In the genomic region with DNA sequence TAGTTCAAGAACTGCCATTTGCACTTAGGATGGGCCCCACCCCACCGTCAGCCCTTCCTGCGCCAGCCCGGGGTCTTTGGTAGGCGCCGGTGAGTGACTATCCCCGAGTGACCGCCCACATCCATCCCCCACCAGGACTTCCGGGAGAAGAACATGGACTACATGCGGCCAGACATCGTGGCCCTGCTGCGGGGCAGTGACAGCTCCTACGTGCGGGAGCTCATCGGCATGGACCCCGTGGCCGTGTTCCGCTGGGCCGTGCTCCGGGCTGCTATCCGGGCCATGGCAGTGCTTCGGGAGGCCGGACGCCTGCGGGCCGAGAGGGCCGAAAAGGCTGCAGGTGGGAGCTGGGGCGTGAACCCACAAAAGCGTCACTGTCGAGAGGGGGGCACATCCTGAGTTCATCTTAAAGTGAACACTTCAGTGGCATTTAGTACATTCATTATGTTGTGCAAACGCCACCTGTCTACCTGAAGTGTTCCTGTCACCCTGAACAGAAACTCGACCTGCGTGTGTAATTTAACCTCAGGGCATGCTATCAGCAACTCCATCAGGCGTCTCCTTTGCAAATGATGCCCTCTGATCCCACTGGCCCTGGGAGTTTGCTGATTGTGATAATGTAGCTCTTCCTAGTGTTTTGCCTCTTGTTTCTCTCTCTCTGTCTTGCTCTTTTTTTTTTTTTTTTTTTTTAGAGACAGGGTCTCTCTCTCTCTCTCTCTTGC, we compare ENCODE assay signal across 1 cellular context.
TF ChIP-seq lines count a peak whose summit lies in the region.

No MANE protein-coding gene starts in this region.

TF ChIP-seq in K562, 482 proteins besides CTCF, POLR2A, EP300 and RAD21:
- TF ChIP-seq HMGN3 (IDR thresholded peaks at IDR 0.05; ENCODE audit: borderline replicate concordance, extremely low read depth, insufficient read length, low read depth, low read length) (no peak), POLR2G (IDR thresholded peaks at IDR 0.05; ENCODE audit: low read depth, low read length) (peak; percentile 51), RCOR1 (IDR thresholded peaks at IDR 0.05; ENCODE audit: borderline replicate concordance in 1 of 2, low read depth in 2 of 2, low read length in 2 of 2) (no peak), ZNF830 (CRISPR knock-in tag; IDR thresholded peaks at IDR 0.05) (no peak), CBFA2T2 (conservative IDR thresholded peaks at IDR 0.05) (no peak)
- TF ChIP-seq, protein P1, sequence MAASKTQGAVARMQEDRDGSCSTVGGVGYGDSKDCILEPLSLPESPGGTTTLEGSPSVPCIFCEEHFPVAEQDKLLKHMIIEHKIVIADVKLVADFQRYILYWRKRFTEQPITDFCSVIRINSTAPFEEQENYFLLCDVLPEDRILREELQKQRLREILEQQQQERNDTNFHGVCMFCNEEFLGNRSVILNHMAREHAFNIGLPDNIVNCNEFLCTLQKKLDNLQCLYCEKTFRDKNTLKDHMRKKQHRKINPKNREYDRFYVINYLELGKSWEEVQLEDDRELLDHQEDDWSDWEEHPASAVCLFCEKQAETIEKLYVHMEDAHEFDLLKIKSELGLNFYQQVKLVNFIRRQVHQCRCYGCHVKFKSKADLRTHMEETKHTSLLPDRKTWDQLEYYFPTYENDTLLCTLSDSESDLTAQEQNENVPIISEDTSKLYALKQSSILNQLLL (CRISPR knock-in tag; IDR thresholded peaks at IDR 0.05; ENCODE audit: borderline replicate concordance) = no peak
